Comparison of ENCODE assay signal across 28 cellular contexts in the genomic region with DNA sequence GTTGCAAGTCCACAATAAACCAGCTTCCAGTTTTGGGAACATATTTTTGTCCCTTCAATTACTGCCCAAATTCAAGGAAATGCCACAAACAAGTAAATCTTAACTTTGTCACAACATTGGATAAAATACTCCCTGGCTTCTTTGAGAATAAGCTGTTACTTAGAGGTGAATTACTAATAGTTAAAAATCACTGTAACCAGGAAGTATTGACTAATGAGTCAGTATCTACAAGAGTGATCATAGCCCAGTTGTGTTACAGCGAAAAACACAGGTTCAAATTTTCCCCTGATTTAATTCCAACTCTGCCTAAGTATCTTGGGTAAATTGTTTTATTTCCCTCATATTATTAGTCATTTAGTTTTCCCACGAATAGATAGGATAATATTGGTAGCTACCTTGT.
"Had no signal": no experiment of that assay in that cellular context is flagged by ENCODE, and none has a peak within 500 bp of the region (broad histone marks: within the 10 kb centered on the region; RNA-seq: fewer than 3 reads in every experiment).

No MANE protein-coding gene starts in this region.

- H3K4me1 Mint-ChIP-seq: naive thymus-derived CD8-positive, alpha-beta T cell; neural crest cell; stimulated activated memory B cell treated with anti-CD40 and anti-IgM and Interleukin-4, amounts not matched to agents 10 μg/mL and 1 μg/mL and 100 μg/mL, for 72 hours; stimulated activated naive CD8-positive, alpha-beta T cell treated with anti-CD3 and anti-CD28 coated beads, Interleukin-15, amount 100 ng/mL, for 72 hours had no signal

- H3K9me3 ChIP-seq: left lung, lower lobe of right lung, pancreas, prostate gland, right lobe of liver, tibial nerve, upper lobe of left lung, vagina had no signal

- H3K36me3 Mint-ChIP-seq: stimulated activated memory B cell treated with anti-CD40 and anti-IgM and Interleukin-4, amounts not matched to agents 10 μg/mL and 1 μg/mL and 100 μg/mL, for 72 hours had no signal

- H3K36me3 ChIP-seq: left lung, lower lobe of right lung, pancreas, prostate gland, right lobe of liver, tibial nerve, upper lobe of left lung, vagina had no signal

- ATAC-seq: left colon; left lung; lower lobe of right lung; naive thymus-derived CD8-positive, alpha-beta T cell; pancreas; stimulated activated memory B cell treated with anti-CD40 and anti-IgM and Interleukin-4, amounts not matched to agents 10 μg/mL and 1 μg/mL and 100 μg/mL, for 72 hours; stimulated activated naive CD8-positive, alpha-beta T cell treated with anti-CD3 and anti-CD28 coated beads, Interleukin-15, amount 100 ng/mL, for 72 hours had no signal

- H3K4me3 Mint-ChIP-seq: naive thymus-derived CD8-positive, alpha-beta T cell; nephron; neural crest cell; stimulated activated memory B cell treated with anti-CD40 and anti-IgM and Interleukin-4, amounts not matched to agents 10 μg/mL and 1 μg/mL and 100 μg/mL, for 72 hours; stimulated activated naive CD8-positive, alpha-beta T cell treated with anti-CD3 and anti-CD28 coated beads, Interleukin-15, amount 100 ng/mL, for 72 hours had no signal

- H3K27ac Mint-ChIP-seq: naive thymus-derived CD8-positive, alpha-beta T cell; nephron; stimulated activated memory B cell treated with anti-CD40 and anti-IgM and Interleukin-4, amounts not matched to agents 10 μg/mL and 1 μg/mL and 100 μg/mL, for 72 hours; stimulated activated naive CD8-positive, alpha-beta T cell treated with anti-CD3 and anti-CD28 coated beads, Interleukin-15, amount 100 ng/mL, for 72 hours had no signal

- H3K27me3 ChIP-seq: left lung, pancreas, right lobe of liver, tibial nerve, upper lobe of left lung, vagina had no signal

- DNase-seq: islet precursor cell; kidney glomerular epithelial cell; left colon; left lung; lower lobe of right lung; mammary epithelial cell; mesenchymal stem cell; naive thymus-derived CD8-positive, alpha-beta T cell; nucleus accumbens; pancreas; posterior cingulate gyrus; right lobe of liver; stimulated activated CD4-positive, alpha-beta T cell treated with anti-CD3 and anti-CD28 coated beads, Interleukin-1b, Interleukin-23, amount 100 ng/mL, for 48 hours; stimulated activated CD4-positive, alpha-beta T cell treated with anti-CD3 and anti-CD28 coated beads, Interleukin-2, amount 100 ng/mL, for 48 hours; stimulated activated CD4-positive, alpha-beta T cell treated with anti-CD3 and anti-CD28 coated beads, Interleukin-4, amount 100 ng/mL, for 4 hours; stimulated activated CD8-positive, alpha-beta memory T cell treated with anti-CD3 and anti-CD28 coated beads, Interleukin-4, amount 100 ng/mL, for 48 hours; stimulated activated naive CD4-positive, alpha-beta T cell treated with Interleukin-2 at 50 U/mL for 16 hours; stimulated activated naive CD8-positive, alpha-beta T cell treated with anti-CD3 and anti-CD28 coated beads, Interleukin-15, amount 100 ng/mL, for 72 hours; substantia nigra; upper lobe of left lung had no signal

- H3K27me3 Mint-ChIP-seq: stimulated activated memory B cell treated with anti-CD40 and anti-IgM and Interleukin-4, amounts not matched to agents 10 μg/mL and 1 μg/mL and 100 μg/mL, for 72 hours; stimulated activated naive CD8-positive, alpha-beta T cell treated with anti-CD3 and anti-CD28 coated beads, Interleukin-15, amount 100 ng/mL, for 72 hours had no signal

- H3K4me3 ChIP-seq: hepatocyte, left lung, lower lobe of right lung, pancreas, prostate gland, right lobe of liver, smooth muscle cell, tibial nerve, upper lobe of left lung, vagina had no signal

- FAIRE-seq: pancreas had no signal
